Comparison of ENCODE assay signal across 1 cellular context in the genomic region with DNA sequence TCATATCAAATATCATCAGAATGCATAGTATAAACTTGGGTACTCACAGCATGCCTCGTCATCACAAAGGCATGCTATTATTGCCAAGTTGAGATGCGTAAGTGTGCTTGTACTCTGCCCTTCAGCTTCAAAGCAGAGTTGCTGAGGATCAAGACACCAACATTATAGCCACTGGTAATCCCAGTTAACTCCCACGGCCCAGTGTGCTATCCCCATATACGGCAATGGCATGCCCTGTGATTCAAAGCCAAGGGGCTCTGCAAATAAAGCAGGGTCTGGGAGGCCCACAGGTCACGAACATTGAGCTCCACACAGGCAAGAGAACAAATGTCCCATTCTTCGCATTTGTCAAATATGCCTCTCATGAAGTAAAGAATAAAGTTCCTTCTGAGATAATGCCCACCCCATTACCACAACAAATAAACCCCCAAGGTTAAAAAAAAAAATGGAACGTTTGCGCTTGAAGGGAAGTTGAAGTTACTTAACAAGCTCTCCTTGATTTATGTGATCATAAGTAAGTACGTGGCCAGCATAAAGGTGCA.
TF ChIP-seq lines count a peak whose summit lies in the region.

No MANE protein-coding gene starts in this region.

TF ChIP-seq in HepG2, 621 proteins besides CTCF, POLR2A, EP300 and RAD21 (continued from another document and continues in another):
- TF ChIP-seq ZNF331 (CRISPR knock-in tag; IDR thresholded peaks at IDR 0.05) (peak; percentile 66; the same call in 1 of the 2 replicates), FOXO1 (CRISPR knock-in tag; IDR thresholded peaks at IDR 0.05) (peak; percentile 78), BHLHE40 (IDR thresholded peaks at IDR 0.05; ENCODE audit: low read length) (peak; percentile 24; the same call in 1 of the 2 replicates), RORA (CRISPR knock-in tag; IDR thresholded peaks at IDR 0.05) (peak; percentile 83; the same call in 1 of the 2 replicates), MIER2 (CRISPR knock-in tag; IDR thresholded peaks at IDR 0.05) (peak; percentile 62; the same call in 1 of the 2 replicates), KAT2B (IDR thresholded peaks at IDR 0.05; ENCODE audit: borderline replicate concordance, low read depth, low read length) (no peak), IRF2 (CRISPR knock-in tag; IDR thresholded peaks at IDR 0.05) (peak; percentile 73; the same call in 1 of the 2 replicates), NONO (IDR thresholded peaks at IDR 0.05) (no peak), NONO (CRISPR knock-in tag; conservative IDR thresholded peaks at IDR 0.05) (peak; percentile 84), RBM22 (optimal IDR thresholded peaks at IDR 0.05; ENCODE audit: low read length) (no peak), MED13 (CRISPR knock-in tag; IDR thresholded peaks at IDR 0.05) (peak; percentile 79; the same call in 1 of the 2 replicates), GFI1 (CRISPR knock-in tag; IDR thresholded peaks at IDR 0.05; ENCODE audit: borderline replicate concordance) (peak; percentile 93), ZMYM4 (CRISPR knock-in tag; IDR thresholded peaks at IDR 0.05) (peak; percentile 98), POGZ (CRISPR knock-in tag; IDR thresholded peaks at IDR 0.05) (peak; percentile 95), KMT2B (CRISPR knock-in tag; IDR thresholded peaks at IDR 0.05) (0 out of 2 replicates have a peak, but pooled peaks have one; percentile 32), ASH2L (IDR thresholded peaks at IDR 0.05; ENCODE audit: insufficient read length, low read depth, low read length) (peak; percentile 85), RCOR2 (CRISPR knock-in tag; IDR thresholded peaks at IDR 0.05) (peak; percentile 77), ZNF644 (CRISPR knock-in tag; IDR thresholded peaks at IDR 0.05; ENCODE audit: low read depth) (peak; percentile 93), SOX5 (CRISPR knock-in tag; IDR thresholded peaks at IDR 0.05; ENCODE audit: borderline replicate concordance) (peak; percentile 92), STAT5B (CRISPR knock-in tag; IDR thresholded peaks at IDR 0.05) (no peak), HDAC1 (CRISPR knock-in tag; IDR thresholded peaks at IDR 0.05) (peak; percentile 72), ZNF652 (CRISPR knock-in tag; IDR thresholded peaks at IDR 0.05; ENCODE audit: borderline replicate concordance, low read depth) (peak; percentile 78), MED1 (CRISPR knock-in tag; IDR thresholded peaks at IDR 0.05) (peak; percentile 88), ZMYM3 (CRISPR knock-in tag; IDR thresholded peaks at IDR 0.05) (0 out of 2 replicates have a peak, but pooled peaks have one; percentile 60), PRMT3 (CRISPR knock-in tag; IDR thresholded peaks at IDR 0.05; ENCODE audit: borderline replicate concordance, low read depth) (0 out of 2 replicates have a peak, but pooled peaks have one; percentile 41), MAFK (conservative IDR thresholded peaks at IDR 0.05 in 1 of 2, IDR thresholded peaks at IDR 0.05 in 1 of 2; ENCODE audit: low read length in 2 of 2) (peak; percentile 36 to 53; a peak in 3 of 4 replicates), NCOA5 (CRISPR knock-in tag; IDR thresholded peaks at IDR 0.05) (no peak), SALL2 (CRISPR knock-in tag; IDR thresholded peaks at IDR 0.05) (0 out of 2 replicates have a peak, but pooled peaks have one; percentile 58), ZNF121 (CRISPR knock-in tag; IDR thresholded peaks at IDR 0.05) (0 out of 2 replicates have a peak, but pooled peaks have one; percentile 14), FOXJ3 (CRISPR knock-in tag; IDR thresholded peaks at IDR 0.05; ENCODE audit: borderline replicate concordance) (peak; percentile 95; the same call in 1 of the 2 replicates), TEAD3 (CRISPR knock-in tag; optimal IDR thresholded peaks at IDR 0.05; ENCODE audit: borderline replicate concordance) (peak; percentile 94), HMG20B (CRISPR knock-in tag; conservative IDR thresholded peaks at IDR 0.05) (peak; percentile 76; the same call in 1 of the 2 replicates), ZNF205 (CRISPR knock-in tag; IDR thresholded peaks at IDR 0.05) (peak; percentile 71; the same call in 1 of the 2 replicates), TBX3 (IDR thresholded peaks at IDR 0.05; ENCODE audit: borderline replicate concordance) (peak; percentile 65)
- TF ChIP-seq, protein P1, sequence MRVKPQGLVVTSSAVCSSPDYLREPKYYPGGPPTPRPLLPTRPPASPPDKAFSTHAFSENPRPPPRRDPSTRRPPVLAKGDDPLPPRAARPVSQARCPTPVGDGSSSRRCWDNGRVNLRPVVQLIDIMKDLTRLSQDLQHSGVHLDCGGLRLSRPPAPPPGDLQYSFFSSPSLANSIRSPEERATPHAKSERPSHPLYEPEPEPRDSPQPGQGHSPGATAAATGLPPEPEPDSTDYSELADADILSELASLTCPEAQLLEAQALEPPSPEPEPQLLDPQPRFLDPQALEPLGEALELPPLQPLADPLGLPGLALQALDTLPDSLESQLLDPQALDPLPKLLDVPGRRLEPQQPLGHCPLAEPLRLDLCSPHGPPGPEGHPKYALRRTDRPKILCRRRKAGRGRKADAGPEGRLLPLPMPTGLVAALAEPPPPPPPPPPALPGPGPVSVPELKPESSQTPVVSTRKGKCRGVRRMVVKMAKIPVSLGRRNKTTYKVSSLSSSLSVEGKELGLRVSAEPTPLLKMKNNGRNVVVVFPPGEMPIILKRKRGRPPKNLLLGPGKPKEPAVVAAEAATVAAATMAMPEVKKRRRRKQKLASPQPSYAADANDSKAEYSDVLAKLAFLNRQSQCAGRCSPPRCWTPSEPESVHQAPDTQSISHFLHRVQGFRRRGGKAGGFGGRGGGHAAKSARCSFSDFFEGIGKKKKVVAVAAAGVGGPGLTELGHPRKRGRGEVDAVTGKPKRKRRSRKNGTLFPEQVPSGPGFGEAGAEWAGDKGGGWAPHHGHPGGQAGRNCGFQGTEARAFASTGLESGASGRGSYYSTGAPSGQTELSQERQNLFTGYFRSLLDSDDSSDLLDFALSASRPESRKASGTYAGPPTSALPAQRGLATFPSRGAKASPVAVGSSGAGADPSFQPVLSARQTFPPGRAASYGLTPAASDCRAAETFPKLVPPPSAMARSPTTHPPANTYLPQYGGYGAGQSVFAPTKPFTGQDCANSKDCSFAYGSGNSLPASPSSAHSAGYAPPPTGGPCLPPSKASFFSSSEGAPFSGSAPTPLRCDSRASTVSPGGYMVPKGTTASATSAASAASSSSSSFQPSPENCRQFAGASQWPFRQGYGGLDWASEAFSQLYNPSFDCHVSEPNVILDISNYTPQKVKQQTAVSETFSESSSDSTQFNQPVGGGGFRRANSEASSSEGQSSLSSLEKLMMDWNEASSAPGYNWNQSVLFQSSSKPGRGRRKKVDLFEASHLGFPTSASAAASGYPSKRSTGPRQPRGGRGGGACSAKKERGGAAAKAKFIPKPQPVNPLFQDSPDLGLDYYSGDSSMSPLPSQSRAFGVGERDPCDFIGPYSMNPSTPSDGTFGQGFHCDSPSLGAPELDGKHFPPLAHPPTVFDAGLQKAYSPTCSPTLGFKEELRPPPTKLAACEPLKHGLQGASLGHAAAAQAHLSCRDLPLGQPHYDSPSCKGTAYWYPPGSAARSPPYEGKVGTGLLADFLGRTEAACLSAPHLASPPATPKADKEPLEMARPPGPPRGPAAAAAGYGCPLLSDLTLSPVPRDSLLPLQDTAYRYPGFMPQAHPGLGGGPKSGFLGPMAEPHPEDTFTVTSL (CRISPR knock-in tag; IDR thresholded peaks at IDR 0.05; ENCODE audit: borderline replicate concordance): peak; percentile 87; the same call in 1 of the 2 replicates
- TF ChIP-seq, protein P2, sequence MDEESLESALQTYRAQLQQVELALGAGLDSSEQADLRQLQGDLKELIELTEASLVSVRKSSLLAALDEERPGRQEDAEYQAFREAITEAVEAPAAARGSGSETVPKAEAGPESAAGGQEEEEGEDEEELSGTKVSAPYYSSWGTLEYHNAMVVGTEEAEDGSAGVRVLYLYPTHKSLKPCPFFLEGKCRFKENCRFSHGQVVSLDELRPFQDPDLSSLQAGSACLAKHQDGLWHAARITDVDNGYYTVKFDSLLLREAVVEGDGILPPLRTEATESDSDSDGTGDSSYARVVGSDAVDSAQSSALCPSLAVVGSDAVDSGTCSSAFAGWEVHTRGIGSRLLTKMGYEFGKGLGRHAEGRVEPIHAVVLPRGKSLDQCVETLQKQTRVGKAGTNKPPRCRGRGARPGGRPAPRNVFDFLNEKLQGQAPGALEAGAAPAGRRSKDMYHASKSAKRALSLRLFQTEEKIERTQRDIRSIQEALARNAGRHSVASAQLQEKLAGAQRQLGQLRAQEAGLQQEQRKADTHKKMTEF (CRISPR knock-in tag; IDR thresholded peaks at IDR 0.05): peak; percentile 86
- TF ChIP-seq, protein P3, sequence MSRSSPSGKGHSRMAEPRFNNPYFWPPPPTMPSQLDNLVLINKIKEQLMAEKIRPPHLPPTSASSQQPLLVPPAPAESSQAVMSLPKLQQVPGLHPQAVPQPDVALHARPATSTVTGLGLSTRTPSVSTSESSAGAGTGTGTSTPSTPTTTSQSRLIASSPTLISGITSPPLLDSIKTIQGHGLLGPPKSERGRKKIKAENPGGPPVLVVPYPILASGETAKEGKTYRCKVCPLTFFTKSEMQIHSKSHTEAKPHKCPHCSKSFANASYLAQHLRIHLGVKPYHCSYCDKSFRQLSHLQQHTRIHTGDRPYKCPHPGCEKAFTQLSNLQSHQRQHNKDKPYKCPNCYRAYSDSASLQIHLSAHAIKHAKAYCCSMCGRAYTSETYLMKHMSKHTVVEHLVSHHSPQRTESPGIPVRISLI (CRISPR knock-in tag; IDR thresholded peaks at IDR 0.05; ENCODE audit: borderline replicate concordance): peak; percentile 97
- TF ChIP-seq, protein P4, sequence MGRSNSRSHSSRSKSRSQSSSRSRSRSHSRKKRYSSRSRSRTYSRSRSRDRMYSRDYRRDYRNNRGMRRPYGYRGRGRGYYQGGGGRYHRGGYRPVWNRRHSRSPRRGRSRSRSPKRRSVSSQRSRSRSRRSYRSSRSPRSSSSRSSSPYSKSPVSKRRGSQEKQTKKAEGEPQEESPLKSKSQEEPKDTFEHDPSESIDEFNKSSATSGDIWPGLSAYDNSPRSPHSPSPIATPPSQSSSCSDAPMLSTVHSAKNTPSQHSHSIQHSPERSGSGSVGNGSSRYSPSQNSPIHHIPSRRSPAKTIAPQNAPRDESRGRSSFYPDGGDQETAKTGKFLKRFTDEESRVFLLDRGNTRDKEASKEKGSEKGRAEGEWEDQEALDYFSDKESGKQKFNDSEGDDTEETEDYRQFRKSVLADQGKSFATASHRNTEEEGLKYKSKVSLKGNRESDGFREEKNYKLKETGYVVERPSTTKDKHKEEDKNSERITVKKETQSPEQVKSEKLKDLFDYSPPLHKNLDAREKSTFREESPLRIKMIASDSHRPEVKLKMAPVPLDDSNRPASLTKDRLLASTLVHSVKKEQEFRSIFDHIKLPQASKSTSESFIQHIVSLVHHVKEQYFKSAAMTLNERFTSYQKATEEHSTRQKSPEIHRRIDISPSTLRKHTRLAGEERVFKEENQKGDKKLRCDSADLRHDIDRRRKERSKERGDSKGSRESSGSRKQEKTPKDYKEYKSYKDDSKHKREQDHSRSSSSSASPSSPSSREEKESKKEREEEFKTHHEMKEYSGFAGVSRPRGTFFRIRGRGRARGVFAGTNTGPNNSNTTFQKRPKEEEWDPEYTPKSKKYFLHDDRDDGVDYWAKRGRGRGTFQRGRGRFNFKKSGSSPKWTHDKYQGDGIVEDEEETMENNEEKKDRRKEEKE (IDR thresholded peaks at IDR 0.05): no peak
- TF ChIP-seq, protein P5, sequence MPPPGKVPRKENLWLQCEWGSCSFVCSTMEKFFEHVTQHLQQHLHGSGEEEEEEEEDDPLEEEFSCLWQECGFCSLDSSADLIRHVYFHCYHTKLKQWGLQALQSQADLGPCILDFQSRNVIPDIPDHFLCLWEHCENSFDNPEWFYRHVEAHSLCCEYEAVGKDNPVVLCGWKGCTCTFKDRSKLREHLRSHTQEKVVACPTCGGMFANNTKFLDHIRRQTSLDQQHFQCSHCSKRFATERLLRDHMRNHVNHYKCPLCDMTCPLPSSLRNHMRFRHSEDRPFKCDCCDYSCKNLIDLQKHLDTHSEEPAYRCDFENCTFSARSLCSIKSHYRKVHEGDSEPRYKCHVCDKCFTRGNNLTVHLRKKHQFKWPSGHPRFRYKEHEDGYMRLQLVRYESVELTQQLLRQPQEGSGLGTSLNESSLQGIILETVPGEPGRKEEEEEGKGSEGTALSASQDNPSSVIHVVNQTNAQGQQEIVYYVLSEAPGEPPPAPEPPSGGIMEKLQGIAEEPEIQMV (CRISPR knock-in tag; IDR thresholded peaks at IDR 0.05; ENCODE audit: low read depth): peak; percentile 44; the same call in 1 of the 2 replicates
- TF ChIP-seq, protein P6, sequence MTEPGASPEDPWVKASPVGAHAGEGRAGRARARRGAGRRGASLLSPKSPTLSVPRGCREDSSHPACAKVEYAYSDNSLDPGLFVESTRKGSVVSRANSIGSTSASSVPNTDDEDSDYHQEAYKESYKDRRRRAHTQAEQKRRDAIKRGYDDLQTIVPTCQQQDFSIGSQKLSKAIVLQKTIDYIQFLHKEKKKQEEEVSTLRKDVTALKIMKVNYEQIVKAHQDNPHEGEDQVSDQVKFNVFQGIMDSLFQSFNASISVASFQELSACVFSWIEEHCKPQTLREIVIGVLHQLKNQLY (CRISPR knock-in tag; IDR thresholded peaks at IDR 0.05): peak; percentile 67
- TF ChIP-seq, protein P7, sequence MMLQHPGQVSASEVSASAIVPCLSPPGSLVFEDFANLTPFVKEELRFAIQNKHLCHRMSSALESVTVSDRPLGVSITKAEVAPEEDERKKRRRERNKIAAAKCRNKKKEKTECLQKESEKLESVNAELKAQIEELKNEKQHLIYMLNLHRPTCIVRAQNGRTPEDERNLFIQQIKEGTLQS (CRISPR knock-in tag; IDR thresholded peaks at IDR 0.05): peak; percentile 89
- TF ChIP-seq, protein P8, sequence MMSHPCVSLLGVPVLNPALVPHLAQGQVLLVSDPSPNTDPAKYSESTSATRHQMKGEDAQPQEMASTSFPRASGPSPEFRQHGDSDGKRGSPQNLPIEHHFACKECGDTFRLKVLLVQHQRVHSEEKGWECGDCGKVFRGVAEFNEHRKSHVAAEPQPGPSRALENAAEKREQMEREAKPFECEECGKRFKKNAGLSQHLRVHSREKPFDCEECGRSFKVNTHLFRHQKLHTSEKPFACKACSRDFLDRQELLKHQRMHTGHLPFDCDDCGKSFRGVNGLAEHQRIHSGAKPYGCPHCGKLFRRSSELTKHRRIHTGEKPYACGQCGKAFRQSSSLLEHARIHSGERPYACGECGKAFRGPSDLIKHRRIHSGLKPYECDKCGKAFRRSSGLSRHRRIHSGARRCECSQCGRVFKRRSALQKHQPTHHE (CRISPR knock-in tag; IDR thresholded peaks at IDR 0.05; ENCODE audit: borderline replicate concordance): no peak
- TF ChIP-seq, protein P9, sequence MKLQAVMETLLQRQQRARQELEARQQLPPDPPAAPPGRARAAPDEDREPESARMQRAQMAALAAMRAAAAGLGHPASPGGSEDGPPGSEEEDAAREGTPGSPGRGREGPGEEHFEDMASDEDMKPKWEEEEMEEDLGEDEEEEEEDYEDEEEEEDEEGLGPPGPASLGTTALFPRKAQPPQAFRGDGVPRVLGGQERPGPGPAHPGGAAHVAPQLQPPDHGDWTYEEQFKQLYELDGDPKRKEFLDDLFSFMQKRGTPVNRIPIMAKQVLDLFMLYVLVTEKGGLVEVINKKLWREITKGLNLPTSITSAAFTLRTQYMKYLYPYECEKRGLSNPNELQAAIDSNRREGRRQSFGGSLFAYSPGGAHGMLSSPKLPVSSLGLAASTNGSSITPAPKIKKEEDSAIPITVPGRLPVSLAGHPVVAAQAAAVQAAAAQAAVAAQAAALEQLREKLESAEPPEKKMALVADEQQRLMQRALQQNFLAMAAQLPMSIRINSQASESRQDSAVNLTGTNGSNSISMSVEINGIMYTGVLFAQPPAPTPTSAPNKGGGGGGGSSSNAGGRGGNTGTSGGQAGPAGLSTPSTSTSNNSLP (IDR thresholded peaks at IDR 0.05; ENCODE audit: low read depth, low read length): peak; percentile 23; the same call in 1 of the 2 replicates
